ENCODE assay signal across 1 cellular context in genomic region chr14:29804481-29804880, GRCh38.
TF ChIP-seq lines count a peak whose summit lies in the region.

No MANE protein-coding gene starts in this region.

TF ChIP-seq in GM23338, 12 proteins besides CTCF, POLR2A, EP300 and RAD21:
- no peak for TF ChIP-seq ZNF462 (CRISPR knock-in tag; IDR thresholded peaks at IDR 0.05)
- TF ChIP-seq REST (IDR thresholded peaks at IDR 0.05; ENCODE audit: unreplicated experiment), result no peak
